In genomic region chr4:189792819-189793618, GRCh38 we compare ENCODE assay signal across 8 cellular contexts.
DNase-seq lines count a peak whose midpoint lies in the region; ATAC-seq and TF ChIP-seq lines count a peak whose summit lies in the region.

No MANE protein-coding gene starts in this region.

- peak; percentile 89 to 95 for TF ChIP-seq RAD21 in liver (IDR thresholded peaks at IDR 0.05)

- peak; percentile 93 for TF ChIP-seq CTCF in liver (IDR thresholded peaks at IDR 0.05; ENCODE audit: low read depth, low read length, missing input control)

- 23% methylated on average over 21 of the region's 21 CpGs for WGBS in liver

- peaks cover 0 to 7% (median 2%) of the 10 kb centered on the region in 4 donors for H3K4me1 ChIP-seq in liver (ENCODE audit: control insufficient read depth in 4 of 4, insufficient read depth in 4 of 4, low read length in 3 of 4)

- DNase-seq in Ammon's horn (ENCODE audit: low spot score) = peak; percentile 86
- peak; percentile 0 for DNase-seq in NCI-H2171 (lab: John Stamatoyannopoulos, UW)
- peak; percentile 56 for DNase-seq in activated CD4-positive, CD25-positive, alpha-beta regulatory T cell treated with anti-CD3 and anti-CD28 coated beads, Interleukin-2, amount 50 U/mL, for 72 hours
- DNase-seq in dedifferentiated amniotic fluid mesenchymal stem cell (ENCODE audit: extremely low spot score) = peak; percentile 51
- DNase-seq in stimulated activated CD8-positive, alpha-beta memory T cell treated with anti-CD3 and anti-CD28 coated beads, Interleukin-12 subunit alpha, Interleukin-12 subunit beta, amount 100 ng/mL, for 4 hours (ENCODE audit: low read depth) = peak; percentile 1

- H3K27ac ChIP-seq in liver (ENCODE audit: low read depth in 1 of 2, low read length in 2 of 2) = no peak overlapping the region

- no peaks in the 10 kb centered on the region for H3K36me3 ChIP-seq in liver (ENCODE audit: control insufficient read depth in 4 of 4, insufficient read depth in 3 of 4, low read depth in 1 of 4, low read length in 3 of 4)

- ATAC-seq in GM18870 (IDR thresholded peaks at IDR 0.05; ENCODE audit: unreplicated experiment) = peak; percentile 89
- peak; percentile 79 for ATAC-seq in HG03066 (IDR thresholded peaks at IDR 0.05; ENCODE audit: low read depth, unreplicated experiment)

- H3K9me3 ChIP-seq in liver (ENCODE audit: control insufficient read depth in 4 of 4, low read length in 3 of 4) = no peaks in the 10 kb centered on the region

- peaks cover 0 to 8% (median 0%) of the 10 kb centered on the region in 4 donors for H3K27me3 ChIP-seq in liver (ENCODE audit: control insufficient read depth in 4 of 4, insufficient read depth in 4 of 4, low read length in 3 of 4)

- no peak overlapping the region for H3K9ac ChIP-seq in liver (ENCODE audit: low read depth in 1 of 2, low read length in 2 of 2)

- no peak overlapping the region for H3K4me3 ChIP-seq in liver (ENCODE audit: low read depth in 1 of 3, low read length in 3 of 3)

TF ChIP-seq in liver, 16 proteins besides CTCF, POLR2A, EP300 and RAD21:
- TF ChIP-seq GABPA (IDR thresholded peaks at IDR 0.05 in 1 of 2, conservative IDR thresholded peaks at IDR 0.05 in 1 of 2) (no peak), EGR1 (IDR thresholded peaks at IDR 0.05; ENCODE audit: low read depth in 2 of 2) (no peak), NR2F2 (IDR thresholded peaks at IDR 0.05) (no peak), YY1 (IDR thresholded peaks at IDR 0.05) (no peak), JUND (IDR thresholded peaks at IDR 0.05) (no peak), FOXA1 (IDR thresholded peaks at IDR 0.05) (no peak), FOXA2 (IDR thresholded peaks at IDR 0.05) (no peak), REST (IDR thresholded peaks at IDR 0.05) (no peak), HNF4G (IDR thresholded peaks at IDR 0.05) (no peak), RXRA (IDR thresholded peaks at IDR 0.05) (no peak), SP1 (IDR thresholded peaks at IDR 0.05) (no peak), HNF4A (conservative IDR thresholded peaks at IDR 0.05) (no peak), ATF3 (IDR thresholded peaks at IDR 0.05) (no peak), MAX (IDR thresholded peaks at IDR 0.05) (no peak)

Comparison
In these comparisons a context has a peak if more than half of its experiments do, and no peak if none do; other contexts are left out.
1. DNase-seq: peak in every context shown above with its lines; median percentile 86 in Ammon's horn; 56 in activated CD4-positive, CD25-positive, alpha-beta regulatory T cell treated with anti-CD3 and anti-CD28 coated beads, Interleukin-2, amount 50 U/mL, for 72 hours; 51 in dedifferentiated amniotic fluid mesenchymal stem cell; 1 in stimulated activated CD8-positive, alpha-beta memory T cell treated with anti-CD3 and anti-CD28 coated beads, Interleukin-12 subunit alpha, Interleukin-12 subunit beta, amount 100 ng/mL, for 4 hours; 0 in NCI-H2171.